1 cellular context compared by ENCODE assay signal in the genomic region with DNA sequence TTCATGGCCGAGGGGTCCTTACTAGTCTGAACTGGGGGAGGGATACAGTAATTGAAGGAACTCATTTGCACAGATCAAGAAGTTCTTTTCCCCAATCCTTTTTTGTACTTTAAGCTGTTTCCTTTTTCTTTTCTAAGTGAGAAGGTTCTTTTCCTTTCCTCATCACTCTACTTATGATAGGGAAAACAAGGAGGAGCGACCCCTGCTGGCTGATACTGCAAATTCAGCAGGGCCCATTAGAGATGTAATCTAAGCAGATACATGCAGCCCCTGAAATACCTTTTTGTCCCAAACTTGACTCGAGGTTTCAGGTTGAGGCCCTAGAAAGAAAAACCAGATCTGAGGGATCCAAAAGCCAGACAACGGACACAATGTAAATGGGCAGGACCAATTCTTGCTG.
TF ChIP-seq lines count a peak whose summit lies in the region.

No MANE protein-coding gene starts in this region.

TF ChIP-seq in GM23338, 12 proteins besides CTCF, POLR2A, EP300 and RAD21 (continued from another document):
- TF ChIP-seq, protein P1, sequence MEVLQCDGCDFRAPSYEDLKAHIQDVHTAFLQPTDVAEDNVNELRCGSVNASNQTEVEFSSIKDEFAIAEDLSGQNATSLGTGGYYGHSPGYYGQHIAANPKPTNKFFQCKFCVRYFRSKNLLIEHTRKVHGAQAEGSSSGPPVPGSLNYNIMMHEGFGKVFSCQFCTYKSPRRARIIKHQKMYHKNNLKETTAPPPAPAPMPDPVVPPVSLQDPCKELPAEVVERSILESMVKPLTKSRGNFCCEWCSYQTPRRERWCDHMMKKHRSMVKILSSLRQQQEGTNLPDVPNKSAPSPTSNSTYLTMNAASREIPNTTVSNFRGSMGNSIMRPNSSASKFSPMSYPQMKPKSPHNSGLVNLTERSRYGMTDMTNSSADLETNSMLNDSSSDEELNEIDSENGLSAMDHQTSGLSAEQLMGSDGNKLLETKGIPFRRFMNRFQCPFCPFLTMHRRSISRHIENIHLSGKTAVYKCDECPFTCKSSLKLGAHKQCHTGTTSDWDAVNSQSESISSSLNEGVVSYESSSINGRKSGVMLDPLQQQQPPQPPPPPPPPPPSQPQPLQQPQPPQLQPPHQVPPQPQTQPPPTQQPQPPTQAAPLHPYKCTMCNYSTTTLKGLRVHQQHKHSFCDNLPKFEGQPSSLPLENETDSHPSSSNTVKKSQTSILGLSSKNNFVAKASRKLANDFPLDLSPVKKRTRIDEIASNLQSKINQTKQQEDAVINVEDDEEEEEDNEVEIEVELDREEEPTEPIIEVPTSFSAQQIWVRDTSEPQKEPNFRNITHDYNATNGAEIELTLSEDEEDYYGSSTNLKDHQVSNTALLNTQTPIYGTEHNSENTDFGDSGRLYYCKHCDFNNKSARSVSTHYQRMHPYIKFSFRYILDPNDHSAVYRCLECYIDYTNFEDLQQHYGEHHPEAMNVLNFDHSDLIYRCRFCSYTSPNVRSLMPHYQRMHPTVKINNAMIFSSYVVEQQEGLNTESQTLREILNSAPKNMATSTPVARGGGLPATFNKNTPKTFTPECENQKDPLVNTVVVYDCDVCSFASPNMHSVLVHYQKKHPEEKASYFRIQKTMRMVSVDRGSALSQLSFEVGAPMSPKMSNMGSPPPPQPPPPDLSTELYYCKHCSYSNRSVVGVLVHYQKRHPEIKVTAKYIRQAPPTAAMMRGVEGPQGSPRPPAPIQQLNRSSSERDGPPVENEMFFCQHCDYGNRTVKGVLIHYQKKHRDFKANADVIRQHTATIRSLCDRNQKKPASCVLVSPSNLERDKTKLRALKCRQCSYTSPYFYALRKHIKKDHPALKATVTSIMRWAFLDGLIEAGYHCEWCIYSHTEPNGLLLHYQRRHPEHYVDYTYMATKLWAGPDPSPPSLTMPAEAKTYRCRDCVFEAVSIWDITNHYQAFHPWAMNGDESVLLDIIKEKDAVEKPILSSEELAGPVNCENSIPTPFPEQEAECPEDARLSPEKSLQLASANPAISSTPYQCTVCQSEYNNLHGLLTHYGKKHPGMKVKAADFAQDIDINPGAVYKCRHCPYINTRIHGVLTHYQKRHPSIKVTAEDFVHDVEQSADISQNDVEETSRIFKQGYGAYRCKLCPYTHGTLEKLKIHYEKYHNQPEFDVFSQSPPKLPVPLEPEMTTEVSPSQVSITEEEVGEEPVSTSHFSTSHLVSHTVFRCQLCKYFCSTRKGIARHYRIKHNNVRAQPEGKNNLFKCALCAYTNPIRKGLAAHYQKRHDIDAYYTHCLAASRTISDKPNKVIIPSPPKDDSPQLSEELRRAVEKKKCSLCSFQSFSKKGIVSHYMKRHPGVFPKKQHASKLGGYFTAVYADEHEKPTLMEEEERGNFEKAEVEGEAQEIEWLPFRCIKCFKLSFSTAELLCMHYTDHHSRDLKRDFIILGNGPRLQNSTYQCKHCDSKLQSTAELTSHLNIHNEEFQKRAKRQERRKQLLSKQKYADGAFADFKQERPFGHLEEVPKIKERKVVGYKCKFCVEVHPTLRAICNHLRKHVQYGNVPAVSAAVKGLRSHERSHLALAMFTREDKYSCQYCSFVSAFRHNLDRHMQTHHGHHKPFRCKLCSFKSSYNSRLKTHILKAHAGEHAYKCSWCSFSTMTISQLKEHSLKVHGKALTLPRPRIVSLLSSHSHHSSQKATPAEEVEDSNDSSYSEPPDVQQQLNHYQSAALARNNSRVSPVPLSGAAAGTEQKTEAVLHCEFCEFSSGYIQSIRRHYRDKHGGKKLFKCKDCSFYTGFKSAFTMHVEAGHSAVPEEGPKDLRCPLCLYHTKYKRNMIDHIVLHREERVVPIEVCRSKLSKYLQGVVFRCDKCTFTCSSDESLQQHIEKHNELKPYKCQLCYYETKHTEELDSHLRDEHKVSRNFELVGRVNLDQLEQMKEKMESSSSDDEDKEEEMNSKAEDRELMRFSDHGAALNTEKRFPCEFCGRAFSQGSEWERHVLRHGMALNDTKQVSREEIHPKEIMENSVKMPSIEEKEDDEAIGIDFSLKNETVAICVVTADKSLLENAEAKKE (CRISPR knock-in tag; IDR thresholded peaks at IDR 0.05): no peak
TF ChIP-seq in GM23338: peak in this region for 0.
